In the genomic region with DNA sequence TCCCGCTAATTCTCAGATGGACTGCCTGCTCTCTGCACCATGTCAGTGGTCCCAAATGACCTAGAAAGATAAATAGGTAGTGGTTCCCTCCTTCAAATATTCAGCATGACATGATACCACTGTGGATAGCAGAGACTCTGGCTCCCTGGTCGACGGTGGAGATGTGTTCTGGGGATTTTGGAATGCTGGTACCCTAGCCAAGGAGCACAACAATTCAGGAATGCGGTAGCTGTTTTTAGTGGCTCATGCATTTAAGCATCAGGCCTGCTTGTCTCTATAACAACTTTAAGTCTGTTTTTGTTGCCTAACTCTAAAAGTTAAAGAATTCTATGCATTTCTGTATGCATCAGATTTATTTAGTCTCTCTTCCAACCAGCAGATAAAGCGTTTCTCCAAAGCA, we compare ENCODE assay signal across 19 cellular contexts.
A peak's percentile ranks its signal among the peaks of the same experiment; 100 is the strongest.
DNase-seq lines count a peak whose midpoint lies in the region; ATAC-seq, FAIRE-seq and TF ChIP-seq lines count a peak whose summit lies in the region.
"Had no signal": no experiment of that assay in that cellular context is flagged by ENCODE, and none has a peak within 500 bp of the region (broad histone marks: within the 10 kb centered on the region; RNA-seq: fewer than 3 reads in every experiment).

No MANE protein-coding gene starts in this region.

- H4K20me1 ChIP-seq in astrocyte (ENCODE audit: insufficient read depth, low read length) = no peaks in the 10 kb centered on the region

- H3K9me3 ChIP-seq in astrocyte (ENCODE audit: insufficient read depth, low read depth, low read length) = no peaks in the 10 kb centered on the region
- H3K9me3 ChIP-seq: A549 had no signal

- no peak overlapping the region for H3K9ac ChIP-seq in astrocyte (ENCODE audit: low read length)

- H3K4me3 Mint-ChIP-seq in astrocyte (ENCODE audit: unreplicated experiment) = no peak overlapping the region
- H3K4me3 Mint-ChIP-seq: CD14-positive monocyte; CD8-positive, alpha-beta T cell; HFFc6 had no signal

- no peak overlapping the region for H3K27ac Mint-ChIP-seq in astrocyte (ENCODE audit: unreplicated experiment)
- H3K27ac Mint-ChIP-seq: CD14-positive monocyte; CD8-positive, alpha-beta T cell; HFFc6 had no signal

- H3K27me3 ChIP-seq in astrocyte (ENCODE audit: insufficient read depth, low read length) (no peaks in the 10 kb centered on the region), H7 (ENCODE audit: control insufficient read depth, insufficient read depth, low read length) (no peaks in the 10 kb centered on the region)

- H2AFZ ChIP-seq in astrocyte (ENCODE audit: low read depth, low read length) = no peak overlapping the region

- peaks cover 3% of the 10 kb centered on the region for H3K27me3 Mint-ChIP-seq in astrocyte (ENCODE audit: low read depth, unreplicated experiment)

- DNase-seq in astrocyte (ENCODE audit: low read depth) = peak; percentile 37
- peak; percentile 6 for DNase-seq in fibroblast of peridontal ligament (ENCODE audit: extremely low read depth)
- no peak for DNase-seq in sciatic nerve (ENCODE audit: low spot score)
- DNase-seq in NCI-H187 (lab: John Stamatoyannopoulos, UW) = no peak
- DNase-seq in H7 = no peak
- no peak for DNase-seq in RPMI8226
- DNase-seq: CD8-positive, alpha-beta T cell; COR-L47; DMS153; DMS79 treated with DMSO at 0.1 percent for 48 hours; GF-D8; GOT3; HCEC 1CT; HFFc6 had no signal

- no peaks in the 10 kb centered on the region for H3K4me1 ChIP-seq in astrocyte (ENCODE audit: insufficient read depth, low read length)

- H3K36me3 ChIP-seq in astrocyte (ENCODE audit: insufficient read depth, low read length) (no peaks in the 10 kb centered on the region), H7 (replicated peaks; ENCODE audit: control insufficient read depth, insufficient read depth, low read length) (no peaks in the 10 kb centered on the region)

- H3K36me3 Mint-ChIP-seq in astrocyte (ENCODE audit: low read depth, unreplicated experiment) = no peaks in the 10 kb centered on the region
- H3K36me3 Mint-ChIP-seq: CD14-positive monocyte; CD8-positive, alpha-beta T cell had no signal

- H3K4me1 Mint-ChIP-seq in astrocyte (ENCODE audit: low read depth, unreplicated experiment) = peaks cover 13% of the 10 kb centered on the region
- H3K4me1 Mint-ChIP-seq: CD14-positive monocyte had no signal

- H3K4me3 ChIP-seq in astrocyte (ENCODE audit: insufficient read depth, low read depth, low read length) (no peak overlapping the region), H7 (ENCODE audit: insufficient read depth, low read depth, low read length) (no peak overlapping the region)
- H3K4me3 ChIP-seq: A549 had no signal

- intact Hi-C loops in sciatic nerve (cut with DNase I) = no loop called here

- no peak overlapping the region for H3K4me2 ChIP-seq in astrocyte (ENCODE audit: low read length)
- H3K4me2 ChIP-seq: A549 had no signal

- H3K9me3 Mint-ChIP-seq in astrocyte (ENCODE audit: unreplicated experiment) = no peaks in the 10 kb centered on the region
- H3K9me3 Mint-ChIP-seq: HFFc6 had no signal

- no peak overlapping the region for H3K27ac ChIP-seq in astrocyte (ENCODE audit: low read depth, low read length)
- H3K27ac ChIP-seq: A549 had no signal

- peak; percentile 55 for ATAC-seq in sciatic nerve
- no peak for ATAC-seq in GM18909 (IDR thresholded peaks at IDR 0.05; ENCODE audit: poor library complexity, unreplicated experiment)
- ATAC-seq: A549; CD8-positive, alpha-beta T cell; HepG2 had no signal

- FAIRE-seq in astrocyte (lab: Jason Lieb, UNC) = peak; percentile 17
- FAIRE-seq: A549, D721Med had no signal

- TF ChIP-seq CTCF in astrocyte (IDR thresholded peaks at IDR 0.05; ENCODE audit: insufficient read depth, low read depth, low read length) = no peak

- H3K79me2 ChIP-seq in astrocyte (ENCODE audit: insufficient read depth, low read length) = no peaks in the 10 kb centered on the region

Comparison
In these comparisons a context has a peak if more than half of its experiments do, and no peak if none do; other contexts are left out.
1. DNase-seq: peak in astrocyte (single experiment) and fibroblast of peridontal ligament (single experiment); none in sciatic nerve (single experiment), NCI-H187 (0 of 2), H7 (single experiment) and RPMI8226 (single experiment).